9 cellular contexts compared by ENCODE assay signal in genomic region chr6:97586344-97586743, GRCh38.
DNase-seq lines count a peak whose midpoint lies in the region; ATAC-seq and TF ChIP-seq lines count a peak whose summit lies in the region.
"Had no signal": no experiment of that assay in that cellular context is flagged by ENCODE, and none has a peak within 500 bp of the region (broad histone marks: within the 10 kb centered on the region; RNA-seq: fewer than 3 reads in every experiment).

No MANE protein-coding gene starts in this region.

- no peaks in the 10 kb centered on the region for H3K4me1 Mint-ChIP-seq in T-helper 17 cell

- H3K4me3 Mint-ChIP-seq in T-helper 17 cell: no peak overlapping the region

- DNase-seq in NT2/D1 (ENCODE audit: low read depth, low spot score) (peak; percentile 11), glomerular visceral epithelial cell (ENCODE audit: extremely low spot score) (peak; percentile 22), MG63 (no peak), T-helper 17 cell (no peak), coronary artery (ENCODE audit: low spot score) (no peak)
- DNase-seq: NCI-H2029 treated with DMSO at 0.1 percent for 48 hours had no signal

- no peaks in the 10 kb centered on the region for H3K36me3 Mint-ChIP-seq in T-helper 17 cell (ENCODE audit: low read depth)

- no peak overlapping the region for H3K4me3 ChIP-seq in NT2/D1 (ENCODE audit: insufficient read length, low read depth)
- no peak overlapping the region for H3K4me3 ChIP-seq in MG63
- H3K4me3 ChIP-seq in coronary artery: no peak overlapping the region

- ATAC-seq in GM21526 (IDR thresholded peaks at IDR 0.05; ENCODE audit: low FRiP score, unreplicated experiment) (peak; percentile 80), HG02763 (IDR thresholded peaks at IDR 0.05; ENCODE audit: unreplicated experiment) (no peak), T-helper 17 cell (no peak)

- H3K36me3 ChIP-seq in NT2/D1 (ENCODE audit: insufficient read depth, insufficient read length, low read length): no peaks in the 10 kb centered on the region
- no peaks in the 10 kb centered on the region for H3K36me3 ChIP-seq in MG63

- peak; percentile 25 for TF ChIP-seq CTCF in C4-2B (conservative IDR thresholded peaks at IDR 0.05)
- no peak for TF ChIP-seq CTCF in coronary artery (IDR thresholded peaks at IDR 0.05)

- H3K27me3 ChIP-seq in NT2/D1 (ENCODE audit: insufficient read depth, insufficient read length): no peaks in the 10 kb centered on the region
- H3K27me3 ChIP-seq in MG63: no peaks in the 10 kb centered on the region

- no peak overlapping the region for H3K27ac Mint-ChIP-seq in T-helper 17 cell

- H3K27ac ChIP-seq in C4-2B (no peak overlapping the region), coronary artery (no peak overlapping the region)

- no peaks in the 10 kb centered on the region for H3K4me1 ChIP-seq in NT2/D1 (ENCODE audit: insufficient read depth, insufficient read length)

- H3K9me3 ChIP-seq in NT2/D1 (ENCODE audit: insufficient read depth, low read length) (0 out of 2 replicates have a peak, but pooled peaks cover 4% of the 10 kb centered on the region), MG63 (no peaks in the 10 kb centered on the region), T-helper 17 cell (ENCODE audit: control insufficient read depth, low read length, poor library complexity, severe bottlenecking) (no peaks in the 10 kb centered on the region)

- H3K27me3 Mint-ChIP-seq in T-helper 17 cell: no peaks in the 10 kb centered on the region

- H3K9ac ChIP-seq in NT2/D1 (ENCODE audit: insufficient read length, low read depth): no peak overlapping the region

Comparison
In these comparisons a context has a peak if more than half of its experiments do, and no peak if none do; other contexts are left out.
1. DNase-seq: peak in NT2/D1 (single experiment) and glomerular visceral epithelial cell (single experiment); none in MG63 (single experiment), T-helper 17 cell (0 of 3) and coronary artery (single experiment).